Comparison of ENCODE assay signal across 26 cellular contexts in genomic region chr3:186144257-186144656, GRCh38.
"Had no signal": no experiment of that assay in that cellular context is flagged by ENCODE, and none has a peak within 500 bp of the region (broad histone marks: within the 10 kb centered on the region; RNA-seq: fewer than 3 reads in every experiment).

No MANE protein-coding gene starts in this region.

- H3K4me3 ChIP-seq: psoas muscle, right lobe of liver, sigmoid colon, stomach, thoracic aorta, thyroid gland, tibial nerve, upper lobe of left lung, uterus had no signal

- FAIRE-seq: small intestine had no signal

- H3K4me1 ChIP-seq: parathyroid adenoma, psoas muscle, right lobe of liver, sigmoid colon, stomach, thyroid gland, tibial nerve, upper lobe of left lung, uterus had no signal

- H3K27ac ChIP-seq: neutrophil, parathyroid adenoma, psoas muscle, right lobe of liver, sigmoid colon, stomach, thoracic aorta, thyroid gland, tibial nerve, upper lobe of left lung, uterus had no signal

- DNase-seq: naive thymus-derived CD8-positive, alpha-beta T cell; nephron progenitor cell; nucleus accumbens; posterior cingulate gyrus; psoas muscle; right cardiac atrium; right lobe of liver; sigmoid colon; small intestine; stimulated activated CD4-positive, alpha-beta T cell treated with anti-CD3 and anti-CD28 coated beads, Interleukin-15, amount 100 ng/mL, for 24 hours; stimulated activated CD4-positive, alpha-beta T cell treated with anti-CD3 and anti-CD28 coated beads, Interleukin-2, amount 100 ng/mL, for 24 hours; stimulated activated CD4-positive, alpha-beta T cell treated with anti-CD3 and anti-CD28 coated beads, Interleukin-2, amount 100 ng/mL, for 48 hours; stimulated activated CD4-positive, alpha-beta T cell treated with anti-CD3 and anti-CD28 coated beads, Interleukin-4, amount 100 ng/mL, for 24 hours; stimulated activated naive B cell treated with anti-CD40 and anti-IgM and Interleukin-4, amounts not matched to agents 10 μg/mL and 1 μg/mL and 100 μg/mL, for 72 hours; stimulated activated naive CD4-positive, alpha-beta T cell treated with Interleukin-2 at 50 U/mL for 16 hours; stomach; thyroid gland; trophoblast cell; upper lobe of left lung; uterus had no signal

- H3K27me3 ChIP-seq: neutrophil, right lobe of liver, sigmoid colon, stomach, thyroid gland, tibial nerve, upper lobe of left lung, uterus had no signal

- H3K36me3 ChIP-seq: right lobe of liver, thoracic aorta, thyroid gland, tibial nerve, upper lobe of left lung, uterus had no signal

- H3K9ac ChIP-seq: parathyroid adenoma had no signal

- ATAC-seq: naive thymus-derived CD8-positive, alpha-beta T cell; natural killer cell treated with Interleukin-12 subunit alpha and Interleukin-12 subunit beta and Interleukin-15 and Interleukin-18, amount 100 ng/mL, for 72 hours; psoas muscle; right cardiac atrium; right lobe of liver; stimulated activated effector memory CD8-positive, alpha-beta T cell treated with anti-CD3 and anti-CD28 coated beads, Interleukin-12 subunit alpha, Interleukin-12 subunit beta, amount 100 ng/mL, for 72 hours; stimulated activated naive B cell treated with anti-CD40 and anti-IgM and Interleukin-4, amounts not matched to agents 10 μg/mL and 1 μg/mL and 100 μg/mL, for 72 hours had no signal

- H3K9me3 ChIP-seq: neutrophil, psoas muscle, right lobe of liver, sigmoid colon, stomach, thoracic aorta, thyroid gland, tibial nerve, upper lobe of left lung, uterus had no signal
